In the genomic region with DNA sequence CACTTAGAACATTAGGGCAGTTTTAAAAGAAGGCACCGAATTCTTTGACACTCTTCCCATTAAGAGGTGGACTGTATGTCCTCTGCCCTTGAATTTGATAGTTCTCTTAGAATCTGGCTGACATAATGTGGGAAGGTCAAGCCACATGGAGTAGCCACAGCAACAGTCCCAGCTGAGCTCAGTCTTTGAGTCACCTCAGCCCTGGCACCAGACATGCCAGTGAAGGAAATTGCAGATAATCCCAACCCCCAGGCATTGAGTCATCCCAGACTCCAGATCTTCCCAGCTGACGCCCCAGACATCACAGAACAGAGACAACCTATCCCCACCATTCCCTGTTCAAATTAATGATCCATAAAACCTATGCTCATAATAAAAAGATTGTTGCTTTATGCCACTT, we compare ENCODE assay signal across 1 cellular context.
TF ChIP-seq lines count a peak whose summit lies in the region.

No MANE protein-coding gene starts in this region.

TF ChIP-seq in GM23338, 12 proteins besides CTCF, POLR2A, EP300 and RAD21 (continued from another document):
- TF ChIP-seq, protein P1, sequence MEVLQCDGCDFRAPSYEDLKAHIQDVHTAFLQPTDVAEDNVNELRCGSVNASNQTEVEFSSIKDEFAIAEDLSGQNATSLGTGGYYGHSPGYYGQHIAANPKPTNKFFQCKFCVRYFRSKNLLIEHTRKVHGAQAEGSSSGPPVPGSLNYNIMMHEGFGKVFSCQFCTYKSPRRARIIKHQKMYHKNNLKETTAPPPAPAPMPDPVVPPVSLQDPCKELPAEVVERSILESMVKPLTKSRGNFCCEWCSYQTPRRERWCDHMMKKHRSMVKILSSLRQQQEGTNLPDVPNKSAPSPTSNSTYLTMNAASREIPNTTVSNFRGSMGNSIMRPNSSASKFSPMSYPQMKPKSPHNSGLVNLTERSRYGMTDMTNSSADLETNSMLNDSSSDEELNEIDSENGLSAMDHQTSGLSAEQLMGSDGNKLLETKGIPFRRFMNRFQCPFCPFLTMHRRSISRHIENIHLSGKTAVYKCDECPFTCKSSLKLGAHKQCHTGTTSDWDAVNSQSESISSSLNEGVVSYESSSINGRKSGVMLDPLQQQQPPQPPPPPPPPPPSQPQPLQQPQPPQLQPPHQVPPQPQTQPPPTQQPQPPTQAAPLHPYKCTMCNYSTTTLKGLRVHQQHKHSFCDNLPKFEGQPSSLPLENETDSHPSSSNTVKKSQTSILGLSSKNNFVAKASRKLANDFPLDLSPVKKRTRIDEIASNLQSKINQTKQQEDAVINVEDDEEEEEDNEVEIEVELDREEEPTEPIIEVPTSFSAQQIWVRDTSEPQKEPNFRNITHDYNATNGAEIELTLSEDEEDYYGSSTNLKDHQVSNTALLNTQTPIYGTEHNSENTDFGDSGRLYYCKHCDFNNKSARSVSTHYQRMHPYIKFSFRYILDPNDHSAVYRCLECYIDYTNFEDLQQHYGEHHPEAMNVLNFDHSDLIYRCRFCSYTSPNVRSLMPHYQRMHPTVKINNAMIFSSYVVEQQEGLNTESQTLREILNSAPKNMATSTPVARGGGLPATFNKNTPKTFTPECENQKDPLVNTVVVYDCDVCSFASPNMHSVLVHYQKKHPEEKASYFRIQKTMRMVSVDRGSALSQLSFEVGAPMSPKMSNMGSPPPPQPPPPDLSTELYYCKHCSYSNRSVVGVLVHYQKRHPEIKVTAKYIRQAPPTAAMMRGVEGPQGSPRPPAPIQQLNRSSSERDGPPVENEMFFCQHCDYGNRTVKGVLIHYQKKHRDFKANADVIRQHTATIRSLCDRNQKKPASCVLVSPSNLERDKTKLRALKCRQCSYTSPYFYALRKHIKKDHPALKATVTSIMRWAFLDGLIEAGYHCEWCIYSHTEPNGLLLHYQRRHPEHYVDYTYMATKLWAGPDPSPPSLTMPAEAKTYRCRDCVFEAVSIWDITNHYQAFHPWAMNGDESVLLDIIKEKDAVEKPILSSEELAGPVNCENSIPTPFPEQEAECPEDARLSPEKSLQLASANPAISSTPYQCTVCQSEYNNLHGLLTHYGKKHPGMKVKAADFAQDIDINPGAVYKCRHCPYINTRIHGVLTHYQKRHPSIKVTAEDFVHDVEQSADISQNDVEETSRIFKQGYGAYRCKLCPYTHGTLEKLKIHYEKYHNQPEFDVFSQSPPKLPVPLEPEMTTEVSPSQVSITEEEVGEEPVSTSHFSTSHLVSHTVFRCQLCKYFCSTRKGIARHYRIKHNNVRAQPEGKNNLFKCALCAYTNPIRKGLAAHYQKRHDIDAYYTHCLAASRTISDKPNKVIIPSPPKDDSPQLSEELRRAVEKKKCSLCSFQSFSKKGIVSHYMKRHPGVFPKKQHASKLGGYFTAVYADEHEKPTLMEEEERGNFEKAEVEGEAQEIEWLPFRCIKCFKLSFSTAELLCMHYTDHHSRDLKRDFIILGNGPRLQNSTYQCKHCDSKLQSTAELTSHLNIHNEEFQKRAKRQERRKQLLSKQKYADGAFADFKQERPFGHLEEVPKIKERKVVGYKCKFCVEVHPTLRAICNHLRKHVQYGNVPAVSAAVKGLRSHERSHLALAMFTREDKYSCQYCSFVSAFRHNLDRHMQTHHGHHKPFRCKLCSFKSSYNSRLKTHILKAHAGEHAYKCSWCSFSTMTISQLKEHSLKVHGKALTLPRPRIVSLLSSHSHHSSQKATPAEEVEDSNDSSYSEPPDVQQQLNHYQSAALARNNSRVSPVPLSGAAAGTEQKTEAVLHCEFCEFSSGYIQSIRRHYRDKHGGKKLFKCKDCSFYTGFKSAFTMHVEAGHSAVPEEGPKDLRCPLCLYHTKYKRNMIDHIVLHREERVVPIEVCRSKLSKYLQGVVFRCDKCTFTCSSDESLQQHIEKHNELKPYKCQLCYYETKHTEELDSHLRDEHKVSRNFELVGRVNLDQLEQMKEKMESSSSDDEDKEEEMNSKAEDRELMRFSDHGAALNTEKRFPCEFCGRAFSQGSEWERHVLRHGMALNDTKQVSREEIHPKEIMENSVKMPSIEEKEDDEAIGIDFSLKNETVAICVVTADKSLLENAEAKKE (CRISPR knock-in tag; IDR thresholded peaks at IDR 0.05) = no peak
- no peak for TF ChIP-seq NANOG (IDR thresholded peaks at IDR 0.05; ENCODE audit: borderline replicate concordance)
- TF ChIP-seq, protein P2, sequence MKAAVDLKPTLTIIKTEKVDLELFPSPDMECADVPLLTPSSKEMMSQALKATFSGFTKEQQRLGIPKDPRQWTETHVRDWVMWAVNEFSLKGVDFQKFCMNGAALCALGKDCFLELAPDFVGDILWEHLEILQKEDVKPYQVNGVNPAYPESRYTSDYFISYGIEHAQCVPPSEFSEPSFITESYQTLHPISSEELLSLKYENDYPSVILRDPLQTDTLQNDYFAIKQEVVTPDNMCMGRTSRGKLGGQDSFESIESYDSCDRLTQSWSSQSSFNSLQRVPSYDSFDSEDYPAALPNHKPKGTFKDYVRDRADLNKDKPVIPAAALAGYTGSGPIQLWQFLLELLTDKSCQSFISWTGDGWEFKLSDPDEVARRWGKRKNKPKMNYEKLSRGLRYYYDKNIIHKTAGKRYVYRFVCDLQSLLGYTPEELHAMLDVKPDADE (IDR thresholded peaks at IDR 0.05) = no peak
- no peak for TF ChIP-seq POLR2AphosphoS5 (IDR thresholded peaks at IDR 0.05; ENCODE audit: low read depth)
- no peak for TF ChIP-seq JUNB (IDR thresholded peaks at IDR 0.05; ENCODE audit: unreplicated experiment)
- TF ChIP-seq, protein P3, sequence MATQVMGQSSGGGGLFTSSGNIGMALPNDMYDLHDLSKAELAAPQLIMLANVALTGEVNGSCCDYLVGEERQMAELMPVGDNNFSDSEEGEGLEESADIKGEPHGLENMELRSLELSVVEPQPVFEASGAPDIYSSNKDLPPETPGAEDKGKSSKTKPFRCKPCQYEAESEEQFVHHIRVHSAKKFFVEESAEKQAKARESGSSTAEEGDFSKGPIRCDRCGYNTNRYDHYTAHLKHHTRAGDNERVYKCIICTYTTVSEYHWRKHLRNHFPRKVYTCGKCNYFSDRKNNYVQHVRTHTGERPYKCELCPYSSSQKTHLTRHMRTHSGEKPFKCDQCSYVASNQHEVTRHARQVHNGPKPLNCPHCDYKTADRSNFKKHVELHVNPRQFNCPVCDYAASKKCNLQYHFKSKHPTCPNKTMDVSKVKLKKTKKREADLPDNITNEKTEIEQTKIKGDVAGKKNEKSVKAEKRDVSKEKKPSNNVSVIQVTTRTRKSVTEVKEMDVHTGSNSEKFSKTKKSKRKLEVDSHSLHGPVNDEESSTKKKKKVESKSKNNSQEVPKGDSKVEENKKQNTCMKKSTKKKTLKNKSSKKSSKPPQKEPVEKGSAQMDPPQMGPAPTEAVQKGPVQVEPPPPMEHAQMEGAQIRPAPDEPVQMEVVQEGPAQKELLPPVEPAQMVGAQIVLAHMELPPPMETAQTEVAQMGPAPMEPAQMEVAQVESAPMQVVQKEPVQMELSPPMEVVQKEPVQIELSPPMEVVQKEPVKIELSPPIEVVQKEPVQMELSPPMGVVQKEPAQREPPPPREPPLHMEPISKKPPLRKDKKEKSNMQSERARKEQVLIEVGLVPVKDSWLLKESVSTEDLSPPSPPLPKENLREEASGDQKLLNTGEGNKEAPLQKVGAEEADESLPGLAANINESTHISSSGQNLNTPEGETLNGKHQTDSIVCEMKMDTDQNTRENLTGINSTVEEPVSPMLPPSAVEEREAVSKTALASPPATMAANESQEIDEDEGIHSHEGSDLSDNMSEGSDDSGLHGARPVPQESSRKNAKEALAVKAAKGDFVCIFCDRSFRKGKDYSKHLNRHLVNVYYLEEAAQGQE (IDR thresholded peaks at IDR 0.05; ENCODE audit: unreplicated experiment) = no peak
